Comparison of ENCODE assay signal across 10 cellular contexts in the genomic region with DNA sequence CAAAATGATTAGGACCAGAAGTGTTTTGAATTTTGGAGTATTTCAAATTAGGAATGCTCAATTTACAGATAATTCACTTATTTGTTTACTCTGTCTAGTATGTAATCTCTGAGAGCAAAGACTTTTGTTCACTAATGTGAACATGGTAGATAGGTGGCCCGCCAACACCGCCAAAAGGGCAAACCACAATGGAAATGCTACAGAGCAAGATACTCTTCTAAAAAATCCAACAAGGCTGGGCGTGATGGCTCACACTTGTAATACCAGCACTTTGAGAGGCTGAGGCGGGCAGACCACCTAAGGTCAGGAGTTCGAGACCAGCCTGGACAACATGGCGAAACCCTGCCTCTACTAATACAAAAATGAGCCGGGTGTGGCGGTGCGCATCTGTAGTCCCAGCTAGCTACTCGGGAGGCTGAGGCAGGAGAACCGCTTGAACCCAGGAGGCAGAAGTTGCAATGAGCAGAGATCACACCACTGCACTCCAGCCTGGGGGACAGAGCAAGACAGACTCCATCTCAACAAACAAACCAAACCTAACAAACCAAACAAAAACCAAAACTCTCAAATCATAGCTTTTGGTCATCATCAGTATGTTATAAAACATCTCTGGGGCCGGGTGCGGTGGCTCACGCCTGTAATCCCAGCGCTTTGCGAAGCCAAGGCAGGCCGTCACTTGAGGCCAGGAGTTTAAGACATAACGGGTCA. TPM values are rescaled to one million over a fixed set of nuclear protein-coding genes. Genes with fewer than 3 reads are reported as not detected.
DNase-seq lines count a peak whose midpoint lies in the region; ATAC-seq and TF ChIP-seq lines count a peak whose summit lies in the region.
"Had no signal": no experiment of that assay in that cellular context is flagged by ENCODE, and none has a peak within 500 bp of the region (broad histone marks: within the 10 kb centered on the region; RNA-seq: fewer than 3 reads in every experiment).

No MANE protein-coding gene starts in this region.

- DNase-seq in activated T-cell treated with anti-CD3 and anti-CD28 coated beads, Interleukin-2, amount 50 U/mL, for 72 hours = no peak
- DNase-seq in activated T-cell treated with anti-CD3 and anti-CD28 coated beads, Interleukin-2, amount 50 U/mL, for 1 hour = no peak
- DNase-seq in Panc1 (ENCODE audit: low read depth, low spot score) (no peak), fibroblast of mammary gland (ENCODE audit: low read depth) (no peak), NCI-H345 (lab: John Stamatoyannopoulos, UW) (no peak)
- DNase-seq in stimulated activated naive CD4-positive, alpha-beta T cell (lab: John Stamatoyannopoulos, UW) = no peak
- DNase-seq: kidney; stimulated activated naive CD4-positive, alpha-beta T cell treated with Interleukin-2 at 50 U/mL for 16 hours had no signal

- H3K4me3 ChIP-seq in Panc1 (ENCODE audit: low read depth in 2 of 2, low read length in 2 of 2) = peak overlapping the region; percentile 94 to 100; a peak in 3 of 4 replicates
- H3K4me3 ChIP-seq in fibroblast of mammary gland (ENCODE audit: control insufficient read depth, low read depth, low read length) = peak overlapping the region; percentile 100

- no peak for ATAC-seq in activated T-cell treated with anti-CD3 and anti-CD28 coated beads, Interleukin-2, amount 50 U/mL, for 72 hours (replicated peaks in 1 of 2)
- no peak for ATAC-seq in Panc1
- ATAC-seq in stimulated activated memory B cell treated with anti-CD40 and anti-IgM and Interleukin-4, amounts not matched to agents 10 μg/mL and 1 μg/mL and 100 μg/mL, for 72 hours = no peak
- ATAC-seq in GM19351 (IDR thresholded peaks at IDR 0.05; ENCODE audit: unreplicated experiment) = no peak

- H3K9me3 Mint-ChIP-seq in activated T-cell treated with anti-CD3 and anti-CD28 coated beads, Interleukin-2, amount 50 U/mL, for 72 hours = no peaks in the 10 kb centered on the region
- H3K9me3 Mint-ChIP-seq in stimulated activated memory B cell treated with anti-CD40 and anti-IgM and Interleukin-4, amounts not matched to agents 10 μg/mL and 1 μg/mL and 100 μg/mL, for 72 hours = no peaks in the 10 kb centered on the region

- H3K27ac ChIP-seq in Panc1 (ENCODE audit: low read length) = no peak overlapping the region

- peak overlapping the region; percentile 97 to 100 for H3K4me3 Mint-ChIP-seq in activated T-cell treated with anti-CD3 and anti-CD28 coated beads, Interleukin-2, amount 50 U/mL, for 72 hours
- H3K4me3 Mint-ChIP-seq in stimulated activated memory B cell treated with anti-CD40 and anti-IgM and Interleukin-4, amounts not matched to agents 10 μg/mL and 1 μg/mL and 100 μg/mL, for 72 hours = peak overlapping the region; percentile 98

- H3K9me3 ChIP-seq in Panc1 (ENCODE audit: control insufficient read depth, insufficient read depth, low read depth, low read length) = no peaks in the 10 kb centered on the region

- H3K4me1 Mint-ChIP-seq in activated T-cell treated with anti-CD3 and anti-CD28 coated beads, Interleukin-2, amount 50 U/mL, for 72 hours (ENCODE audit: low read depth) = peaks cover 32% of the 10 kb centered on the region
- H3K4me1 Mint-ChIP-seq in stimulated activated memory B cell treated with anti-CD40 and anti-IgM and Interleukin-4, amounts not matched to agents 10 μg/mL and 1 μg/mL and 100 μg/mL, for 72 hours = peaks cover 20% of the 10 kb centered on the region

- no peaks in the 10 kb centered on the region for H3K27me3 ChIP-seq in Panc1 (ENCODE audit: control insufficient read depth, insufficient read depth, low read length)

- no peaks in the 10 kb centered on the region for H3K27me3 Mint-ChIP-seq in activated T-cell treated with anti-CD3 and anti-CD28 coated beads, Interleukin-2, amount 50 U/mL, for 72 hours (ENCODE audit: low read depth)
- no peaks in the 10 kb centered on the region for H3K27me3 Mint-ChIP-seq in stimulated activated memory B cell treated with anti-CD40 and anti-IgM and Interleukin-4, amounts not matched to agents 10 μg/mL and 1 μg/mL and 100 μg/mL, for 72 hours

- peaks cover 8% of the 10 kb centered on the region for H3K4me1 ChIP-seq in Panc1 (ENCODE audit: control insufficient read depth, insufficient read depth, low read length)

- peak overlapping the region; percentile 100 for H3K27ac Mint-ChIP-seq in activated T-cell treated with anti-CD3 and anti-CD28 coated beads, Interleukin-2, amount 50 U/mL, for 72 hours
- peak overlapping the region; percentile 99 for H3K27ac Mint-ChIP-seq in stimulated activated memory B cell treated with anti-CD40 and anti-IgM and Interleukin-4, amounts not matched to agents 10 μg/mL and 1 μg/mL and 100 μg/mL, for 72 hours

- POLR2A ChIA-PET in Panc1 (lab: Charles Lee) = no interaction called here

- TF ChIP-seq CTCF in Panc1 (IDR thresholded peaks at IDR 0.05) (no peak), fibroblast of mammary gland (conservative IDR thresholded peaks at IDR 0.05; ENCODE audit: control insufficient read depth, insufficient read depth, low read depth, low read length) (no peak)

- BruUV-seq in Panc1 (replicated peaks; lab: Mats Ljungman, UMichigan) = no TSS peak

- CTCF ChIA-PET in Panc1 (lab: Charles Lee) = no interaction called here

- intact Hi-C loops in Panc1 (cut with micrococcal nuclease; ENCODE audit: unreplicated experiment) = no loop called here

- H3K36me3 ChIP-seq in Panc1 (ENCODE audit: control insufficient read depth, insufficient read depth, low read length) = peaks cover 30% of the 10 kb centered on the region

- H3K36me3 Mint-ChIP-seq in activated T-cell treated with anti-CD3 and anti-CD28 coated beads, Interleukin-2, amount 50 U/mL, for 72 hours (ENCODE audit: insufficient read depth in 2 of 2) = peaks cover 11 to 27% of the 10 kb centered on the region in 2 donors
- peaks cover 20% of the 10 kb centered on the region for H3K36me3 Mint-ChIP-seq in stimulated activated memory B cell treated with anti-CD40 and anti-IgM and Interleukin-4, amounts not matched to agents 10 μg/mL and 1 μg/mL and 100 μg/mL, for 72 hours

- in situ Hi-C loops in Panc1 (cut with HindIII; ENCODE audit: low pct_unique_long_range_greater_than_20kb, low sequenced_read_pairs) = no loop called here

RNA-seq across cellular contexts. Expression of a gene that starts 2.4 kb away (rescaled TPM):
- total RNA-seq in activated T-cell treated with anti-CD3 and anti-CD28 coated beads, Interleukin-2, amount 50 U/mL, for 72 hours = 100 to 1,000 TPM; 251 to 300 TPM
- total RNA-seq in Panc1 (2021; ENCODE audit: unreplicated experiment) = 239 TPM
- 141 TPM for polyA plus RNA-seq in Panc1 (2012; ENCODE audit: insufficient read length)

RNA-seq across cellular contexts. Expression of a gene that starts 19.4 kb away (rescaled TPM):
- total RNA-seq in activated T-cell treated with anti-CD3 and anti-CD28 coated beads, Interleukin-2, amount 50 U/mL, for 72 hours = 10 to 100 TPM; 34.3 to 34.7 TPM
- 40.3 TPM for total RNA-seq in Panc1 (2021; ENCODE audit: unreplicated experiment)
- polyA plus RNA-seq in Panc1 (2012; ENCODE audit: insufficient read length) = 65.0 TPM

RNA-seq across cellular contexts. Expression of a gene that starts 32.2 kb away (rescaled TPM):
- 1 to 10 TPM; 6.9 to 9.1 TPM for total RNA-seq in activated T-cell treated with anti-CD3 and anti-CD28 coated beads, Interleukin-2, amount 50 U/mL, for 72 hours
- total RNA-seq in Panc1 (2021; ENCODE audit: unreplicated experiment) = 10.1 TPM
- polyA plus RNA-seq in Panc1 (2012; ENCODE audit: insufficient read length) = 4.5 TPM
